In genomic region chr5:40378431-40379175, GRCh38 we compare ENCODE assay signal across 10 cellular contexts.
DNase-seq lines count a peak whose midpoint lies in the region; ATAC-seq and TF ChIP-seq lines count a peak whose summit lies in the region.
"Had no signal": no experiment of that assay in that cellular context is flagged by ENCODE, and none has a peak within 500 bp of the region (broad histone marks: within the 10 kb centered on the region; RNA-seq: fewer than 3 reads in every experiment).

No MANE protein-coding gene starts in this region.

- H3K4me3 Mint-ChIP-seq in CD14-positive monocyte = peak overlapping the region; percentile 37 to 54
- H3K4me3 Mint-ChIP-seq in T-helper 1 cell treated with Interleukin-12 subunit alpha and Interleukin-12 subunit beta and Interleukin-4 antibody, amounts not matched to agents 30 μg/mL and 1 μg/mL, for 36 hours = no peak overlapping the region

- no peaks in the 10 kb centered on the region for H3K27me3 Mint-ChIP-seq in CD14-positive monocyte (ENCODE audit: low read depth in 3 of 3)
- no peaks in the 10 kb centered on the region for H3K27me3 Mint-ChIP-seq in T-helper 1 cell treated with Interleukin-12 subunit alpha and Interleukin-12 subunit beta and Interleukin-4 antibody, amounts not matched to agents 30 μg/mL and 1 μg/mL, for 36 hours (ENCODE audit: low read depth)

- no peak for TF ChIP-seq CTCF in CD14-positive monocyte (IDR thresholded peaks at IDR 0.05)

- ATAC-seq in GM19372 (IDR thresholded peaks at IDR 0.05; ENCODE audit: low read depth, unreplicated experiment) (peak; percentile 55), HG03066 (IDR thresholded peaks at IDR 0.05; ENCODE audit: low read depth, unreplicated experiment) (peak; percentile 74), left colon (no peak)

- intact Hi-C loops in CD14-positive monocyte (cut with micrococcal nuclease) = no loop called here
- intact Hi-C loops in left colon (cut with DNase I, micrococcal nuclease) = no loop called here

- no peaks in the 10 kb centered on the region for H3K36me3 Mint-ChIP-seq in CD14-positive monocyte
- H3K36me3 Mint-ChIP-seq in T-helper 1 cell treated with Interleukin-12 subunit alpha and Interleukin-12 subunit beta and Interleukin-4 antibody, amounts not matched to agents 30 μg/mL and 1 μg/mL, for 36 hours (ENCODE audit: low read depth) = peaks cover 11% of the 10 kb centered on the region

- peaks cover 0 to 3% (median 0%) of the 10 kb centered on the region in 7 donors for H3K9me3 Mint-ChIP-seq in CD14-positive monocyte
- peaks cover 16% of the 10 kb centered on the region for H3K9me3 Mint-ChIP-seq in T-helper 1 cell treated with Interleukin-12 subunit alpha and Interleukin-12 subunit beta and Interleukin-4 antibody, amounts not matched to agents 30 μg/mL and 1 μg/mL, for 36 hours

- peak overlapping the region; percentile 57 to 87 (median 71) for H3K27ac Mint-ChIP-seq in CD14-positive monocyte
- H3K27ac Mint-ChIP-seq in T-helper 1 cell treated with Interleukin-12 subunit alpha and Interleukin-12 subunit beta and Interleukin-4 antibody, amounts not matched to agents 30 μg/mL and 1 μg/mL, for 36 hours = peak overlapping the region; percentile 53

- H3K4me1 Mint-ChIP-seq in CD14-positive monocyte = peaks cover 32% of the 10 kb centered on the region
- H3K4me1 Mint-ChIP-seq in T-helper 1 cell treated with Interleukin-12 subunit alpha and Interleukin-12 subunit beta and Interleukin-4 antibody, amounts not matched to agents 30 μg/mL and 1 μg/mL, for 36 hours (ENCODE audit: low read depth) = peaks cover 30% of the 10 kb centered on the region

- DNase-seq in CD14-positive monocyte (ENCODE audit: low spot score) (no peak), left colon (no peak), DMS53 treated with DMSO at 0.1 percent for 48 hours (lab: John Stamatoyannopoulos, UW; ENCODE audit: unreplicated experiment) (no peak)
- no peak for DNase-seq in stimulated activated CD4-positive, alpha-beta T cell treated with anti-CD3 and anti-CD28 coated beads, Interleukin-4, amount 100 ng/mL, for 24 hours
- no peak for DNase-seq in stimulated activated CD4-positive, alpha-beta T cell treated with anti-CD3 and anti-CD28 coated beads, Interleukin-4, amount 100 ng/mL, for 1 hour
- DNase-seq: dermis blood vessel endothelial cell, IMR-90 had no signal
